Comparison of ENCODE assay signal across 28 cellular contexts in the genomic region with DNA sequence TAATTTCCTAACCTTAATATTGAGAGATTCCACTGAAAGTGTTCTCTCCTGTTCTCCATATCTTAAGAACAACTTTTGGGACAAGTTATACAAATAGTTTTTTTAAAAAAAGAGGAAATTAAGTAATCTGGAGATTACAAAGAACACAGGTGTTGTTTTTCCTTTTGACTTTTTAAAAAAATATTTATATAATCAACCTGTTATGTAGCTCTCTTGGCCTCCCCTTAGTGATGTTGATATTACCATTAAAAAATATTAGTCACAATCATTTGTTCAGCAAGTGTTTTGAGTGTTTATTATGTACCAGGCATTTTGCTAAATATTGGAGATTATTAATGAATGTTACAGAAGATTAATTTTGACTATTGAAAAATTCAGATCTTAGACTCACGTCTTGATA.
"Had no signal": no experiment of that assay in that cellular context is flagged by ENCODE, and none has a peak within 500 bp of the region (broad histone marks: within the 10 kb centered on the region; RNA-seq: fewer than 3 reads in every experiment).

No MANE protein-coding gene starts in this region.

- H3K9me3 ChIP-seq: neutrophil, psoas muscle, right lobe of liver, sigmoid colon, stomach, thoracic aorta, thyroid gland, tibial nerve, upper lobe of left lung, vagina had no signal

- H3K27ac ChIP-seq: neutrophil, parathyroid adenoma, psoas muscle, right lobe of liver, sigmoid colon, stomach, thoracic aorta, thyroid gland, tibial nerve, upper lobe of left lung, vagina had no signal

- H2AFZ ChIP-seq: parathyroid adenoma had no signal

- H3K9ac ChIP-seq: parathyroid adenoma had no signal

- H3K27ac Mint-ChIP-seq: naive thymus-derived CD4-positive, alpha-beta T cell; natural killer cell treated with Interleukin-12 subunit alpha and Interleukin-12 subunit beta and Interleukin-15 and Interleukin-18, amount 100 ng/mL, for 72 hours; nephron progenitor cell; progenitor cell of endocrine pancreas; stimulated activated memory B cell treated with anti-CD40 and anti-IgM and Interleukin-4, amounts not matched to agents 10 μg/mL and 1 μg/mL and 100 μg/mL, for 72 hours; stimulated activated naive CD8-positive, alpha-beta T cell treated with anti-CD3 and anti-CD28 coated beads, Interleukin-15, Interleukin-2, amounts not matched to agents 100 ng/mL and 50 ng/mL, for 24 hours had no signal

- H3K4me3 Mint-ChIP-seq: natural killer cell treated with Interleukin-12 subunit alpha and Interleukin-12 subunit beta and Interleukin-15 and Interleukin-18, amount 100 ng/mL, for 72 hours; nephron progenitor cell; neural crest cell; stimulated activated memory B cell treated with anti-CD40 and anti-IgM and Interleukin-4, amounts not matched to agents 10 μg/mL and 1 μg/mL and 100 μg/mL, for 72 hours; stimulated activated naive CD8-positive, alpha-beta T cell treated with anti-CD3 and anti-CD28 coated beads, Interleukin-15, Interleukin-2, amounts not matched to agents 100 ng/mL and 50 ng/mL, for 24 hours had no signal

- H3K27me3 ChIP-seq: neutrophil, right lobe of liver, sigmoid colon, stomach, thyroid gland, tibial nerve, upper lobe of left lung, vagina had no signal

- H3K36me3 ChIP-seq: neutrophil, right lobe of liver, sigmoid colon, stomach, thoracic aorta, thyroid gland, upper lobe of left lung, vagina had no signal

- H3K9me3 Mint-ChIP-seq: natural killer cell treated with Interleukin-12 subunit alpha and Interleukin-12 subunit beta and Interleukin-15 and Interleukin-18, amount 100 ng/mL, for 72 hours; neural crest cell; stimulated activated memory B cell treated with anti-CD40 and anti-IgM and Interleukin-4, amounts not matched to agents 10 μg/mL and 1 μg/mL and 100 μg/mL, for 72 hours; stimulated activated naive CD8-positive, alpha-beta T cell treated with anti-CD3 and anti-CD28 coated beads, Interleukin-15, Interleukin-2, amounts not matched to agents 100 ng/mL and 50 ng/mL, for 24 hours had no signal

- ATAC-seq: naive thymus-derived CD4-positive, alpha-beta T cell; natural killer cell treated with Interleukin-12 subunit alpha and Interleukin-12 subunit beta and Interleukin-15 and Interleukin-18, amount 100 ng/mL, for 72 hours; right cardiac atrium; right lobe of liver; stimulated activated memory B cell treated with anti-CD40 and anti-IgM and Interleukin-4, amounts not matched to agents 10 μg/mL and 1 μg/mL and 100 μg/mL, for 72 hours had no signal

- FAIRE-seq: small intestine, urothelium cell line had no signal

- H3K4me3 ChIP-seq: psoas muscle, right lobe of liver, sigmoid colon, stomach, thoracic aorta, thyroid gland, tibial nerve, upper lobe of left lung, vagina had no signal

- H3K36me3 Mint-ChIP-seq: natural killer cell treated with Interleukin-12 subunit alpha and Interleukin-12 subunit beta and Interleukin-15 and Interleukin-18, amount 100 ng/mL, for 72 hours had no signal

- H3K27me3 Mint-ChIP-seq: naive thymus-derived CD4-positive, alpha-beta T cell; natural killer cell treated with Interleukin-12 subunit alpha and Interleukin-12 subunit beta and Interleukin-15 and Interleukin-18, amount 100 ng/mL, for 72 hours; progenitor cell of endocrine pancreas; stimulated activated memory B cell treated with anti-CD40 and anti-IgM and Interleukin-4, amounts not matched to agents 10 μg/mL and 1 μg/mL and 100 μg/mL, for 72 hours; stimulated activated naive CD8-positive, alpha-beta T cell treated with anti-CD3 and anti-CD28 coated beads, Interleukin-15, Interleukin-2, amounts not matched to agents 100 ng/mL and 50 ng/mL, for 24 hours had no signal

- H3K4me1 ChIP-seq: parathyroid adenoma, psoas muscle had no signal

- DNase-seq: naive thymus-derived CD4-positive, alpha-beta T cell; nephron progenitor cell; nucleus accumbens; psoas muscle; right cardiac atrium; right lobe of liver; sigmoid colon; small intestine; stimulated activated CD4-positive, alpha-beta T cell treated with anti-CD3 and anti-CD28 coated beads, Interleukin-15, amount 100 ng/mL, for 24 hours; stimulated activated CD4-positive, alpha-beta T cell treated with anti-CD3 and anti-CD28 coated beads, Interleukin-2, amount 100 ng/mL, for 24 hours; stimulated activated CD4-positive, alpha-beta T cell treated with anti-CD3 and anti-CD28 coated beads, Interleukin-2, amount 100 ng/mL, for 48 hours; stimulated activated CD4-positive, alpha-beta T cell treated with anti-CD3 and anti-CD28 coated beads, Interleukin-4, amount 100 ng/mL, for 24 hours; stimulated activated naive CD4-positive, alpha-beta T cell; stomach; thyroid gland; trophoblast cell had no signal
